ENCODE assay signal across 10 cellular contexts in genomic region chr22:25388866-25389540, GRCh38.
DNase-seq lines count a peak whose midpoint lies in the region; ATAC-seq and TF ChIP-seq lines count a peak whose summit lies in the region.
"Had no signal": no experiment of that assay in that cellular context is flagged by ENCODE, and none has a peak within 500 bp of the region (broad histone marks: within the 10 kb centered on the region; RNA-seq: fewer than 3 reads in every experiment).

No MANE protein-coding gene starts in this region.

- no peak for TF ChIP-seq POLR2A in prostate gland (IDR thresholded peaks at IDR 0.05)

- CTCF ChIA-PET in activated CD8-positive, alpha-beta T cell treated with anti-CD3 and anti-CD28 coated beads for 36 hours (lab: Charles Lee), result interaction anchor here (0.9 to 1.1 kb wide), 3 partner anchors 10 to 187 kb away, joined by 4 to 5 read pairs (median 5); no protein-coding TSS in a partner anchor

- 52% methylated on average over 10 of the region's 10 CpGs for WGBS in prostate gland

- H3K4me2 ChIP-seq in BLaER1 treated with 17β-estradiol and CSF1 and Interleukin-3, amounts not matched to agents 10 nM and 100 nM, result peak overlapping the region; percentile 72 to 91 (median 86)

- intact Hi-C loops in activated CD8-positive, alpha-beta T cell treated with anti-CD3 and anti-CD28 coated beads for 36 hours (cut with micrococcal nuclease), result no loop called here
- intact Hi-C loops in prostate gland (cut with DNase I), result no loop called here
- intact Hi-C loops in cardiac septum (cut with DNase I), result no loop called here

- H3K4me1 Mint-ChIP-seq in activated CD8-positive, alpha-beta T cell treated with anti-CD3 and anti-CD28 coated beads for 36 hours (ENCODE audit: low read depth), result peaks cover 60% of the 10 kb centered on the region

- no peaks in the 10 kb centered on the region for H3K36me3 Mint-ChIP-seq in activated CD8-positive, alpha-beta T cell treated with anti-CD3 and anti-CD28 coated beads for 36 hours (ENCODE audit: low read depth)

- no peak overlapping the region for H3K27ac ChIP-seq in BLaER1 treated with 17β-estradiol and CSF1 and Interleukin-3, amounts not matched to agents 10 nM and 100 nM
- no peak overlapping the region for H3K27ac ChIP-seq in prostate gland
- H3K27ac ChIP-seq: SJCRH30 had no signal

- no peaks in the 10 kb centered on the region for H3K9me3 ChIP-seq in BLaER1 treated with 17β-estradiol and CSF1 and Interleukin-3, amounts not matched to agents 10 nM and 100 nM (replicated peaks in 1 of 11)
- H3K9me3 ChIP-seq in prostate gland, result no peaks in the 10 kb centered on the region
- H3K9me3 ChIP-seq: SJCRH30 had no signal

- peaks cover 0 to 76% (median 0%) of the 10 kb centered on the region in 11 experiments; a peak in 5 of 22 replicates for H3K27me3 ChIP-seq in BLaER1 treated with 17β-estradiol and CSF1 and Interleukin-3, amounts not matched to agents 10 nM and 100 nM
- H3K27me3 ChIP-seq in prostate gland (replicated peaks; ENCODE audit: insufficient read depth), result no peaks in the 10 kb centered on the region
- H3K27me3 ChIP-seq: SJCRH30 had no signal

- peaks cover 100% of the 10 kb centered on the region in 11 experiments for H4K20me1 ChIP-seq in BLaER1 treated with 17β-estradiol and CSF1 and Interleukin-3, amounts not matched to agents 10 nM and 100 nM

- H3K9me3 Mint-ChIP-seq in activated CD8-positive, alpha-beta T cell treated with anti-CD3 and anti-CD28 coated beads for 36 hours, result no peaks in the 10 kb centered on the region

- H3K4me1 ChIP-seq in BLaER1 treated with 17β-estradiol and CSF1 and Interleukin-3, amounts not matched to agents 10 nM and 100 nM, result peaks cover 80 to 100% (median 99%) of the 10 kb centered on the region in 10 experiments
- H3K4me1 ChIP-seq in prostate gland (replicated peaks), result no peaks in the 10 kb centered on the region

- no peak overlapping the region; a peak in 1 of 20 replicates for H3K4me3 ChIP-seq in BLaER1 treated with 17β-estradiol and CSF1 and Interleukin-3, amounts not matched to agents 10 nM and 100 nM
- no peak overlapping the region for H3K4me3 ChIP-seq in Jurkat, Clone E6-1 (ENCODE audit: low read length)
- no peak overlapping the region for H3K4me3 ChIP-seq in prostate gland
- H3K4me3 ChIP-seq: SJCRH30 had no signal

- peaks cover 0 to 10% (median 0%) of the 10 kb centered on the region in 11 experiments; a peak in 6 of 22 replicates for H3K36me3 ChIP-seq in BLaER1 treated with 17β-estradiol and CSF1 and Interleukin-3, amounts not matched to agents 10 nM and 100 nM
- H3K36me3 ChIP-seq in prostate gland, result no peaks in the 10 kb centered on the region

- DNase-seq in Jurkat, Clone E6-1 (ENCODE audit: low read depth, low spot score), result peak; percentile 81
- peak; percentile 37 for DNase-seq in activated CD8-positive, alpha-beta T cell treated with anti-CD3 and anti-CD28 coated beads for 36 hours
- DNase-seq in midbrain (lab: John Stamatoyannopoulos, UW), result peak; percentile 15
- DNase-seq in prostate gland (ENCODE audit: low spot score), result no peak
- no peak for DNase-seq in cardiac septum (ENCODE audit: low spot score)
- DNase-seq: NCI-H446 had no signal

- H3K4me3 Mint-ChIP-seq in activated CD8-positive, alpha-beta T cell treated with anti-CD3 and anti-CD28 coated beads for 36 hours, result no peak overlapping the region

- peak overlapping the region in 1 of 11 experiments; percentile 15; a peak in 1 of 22 replicates for H3K9ac ChIP-seq in BLaER1 treated with 17β-estradiol and CSF1 and Interleukin-3, amounts not matched to agents 10 nM and 100 nM

- ATAC-seq in activated CD8-positive, alpha-beta T cell treated with anti-CD3 and anti-CD28 coated beads for 36 hours, result peak; percentile 55
- ATAC-seq in HG02938 (IDR thresholded peaks at IDR 0.05; ENCODE audit: unreplicated experiment), result no peak
- no peak for ATAC-seq in GM19395 (IDR thresholded peaks at IDR 0.05; ENCODE audit: unreplicated experiment)

- TF ChIP-seq CTCF in activated CD8-positive, alpha-beta T cell treated with anti-CD3 and anti-CD28 coated beads for 36 hours (IDR thresholded peaks at IDR 0.05), result no peak
- TF ChIP-seq CTCF in prostate gland (IDR thresholded peaks at IDR 0.05), result no peak

- H3K27ac Mint-ChIP-seq in activated CD8-positive, alpha-beta T cell treated with anti-CD3 and anti-CD28 coated beads for 36 hours, result no peak overlapping the region

- H3K27me3 Mint-ChIP-seq in activated CD8-positive, alpha-beta T cell treated with anti-CD3 and anti-CD28 coated beads for 36 hours, result no peaks in the 10 kb centered on the region

- POLR2A ChIA-PET in activated CD8-positive, alpha-beta T cell treated with anti-CD3 and anti-CD28 coated beads for 36 hours (lab: Charles Lee), result interaction anchor here (1.1 kb wide), 1 partner anchor 10 kb away, joined by 4 read pairs; no protein-coding TSS in a partner anchor

Comparison
In these comparisons a context has a peak if more than half of its experiments do, and no peak if none do; other contexts are left out.
1. DNase-seq: peak in Jurkat, Clone E6-1 (single experiment), activated CD8-positive, alpha-beta T cell treated with anti-CD3 and anti-CD28 coated beads for 36 hours (single experiment) and midbrain (single experiment); none in prostate gland (single experiment) and cardiac septum (single experiment).